In the genomic region with DNA sequence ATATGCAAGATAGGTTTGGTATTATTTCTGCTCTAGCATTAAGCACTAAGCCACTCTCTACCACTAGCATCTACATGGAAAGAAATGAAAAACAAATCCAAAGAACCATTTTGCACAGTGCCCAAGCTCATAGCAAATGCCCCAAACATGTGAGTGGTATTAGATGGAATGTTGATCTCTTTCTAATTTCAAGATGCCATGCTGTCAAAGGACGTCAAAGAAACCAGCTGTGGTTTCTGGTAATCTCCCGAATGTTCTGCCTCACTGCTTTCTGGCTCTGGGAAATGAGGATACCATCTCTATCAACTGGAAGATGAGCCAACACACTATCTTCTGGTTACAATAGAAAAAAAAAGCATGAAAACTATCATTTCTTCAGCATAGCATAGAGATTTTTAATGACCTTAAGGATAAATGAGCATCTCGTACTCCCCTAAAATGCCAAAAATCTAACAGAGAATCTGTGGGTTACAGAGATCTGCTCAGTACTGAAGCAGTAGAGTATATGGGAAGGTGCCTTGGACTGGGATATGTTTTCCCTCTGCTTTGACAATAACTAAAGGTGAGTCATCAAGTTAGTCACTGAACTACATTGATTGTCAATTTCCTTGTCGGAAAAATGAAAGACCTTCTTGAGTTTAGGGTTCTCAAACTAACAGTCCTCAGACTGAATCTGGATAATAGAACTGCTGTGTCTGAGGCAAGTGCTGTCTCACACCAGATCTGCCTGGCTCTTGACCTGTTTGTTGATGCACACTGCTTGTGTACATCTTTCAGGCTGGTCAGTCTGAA, we compare ENCODE assay signal across 18 cellular contexts.
DNase-seq lines count a peak whose midpoint lies in the region; FAIRE-seq and TF ChIP-seq lines count a peak whose summit lies in the region.
"Had no signal": no experiment of that assay in that cellular context is flagged by ENCODE, and none has a peak within 500 bp of the region (broad histone marks: within the 10 kb centered on the region; RNA-seq: fewer than 3 reads in every experiment).

No MANE protein-coding gene starts in this region.

- H3K4me1 ChIP-seq in neuronal stem cell (ENCODE audit: control insufficient read depth in 2 of 2, insufficient read depth in 1 of 2, low read depth in 1 of 2, low read length in 2 of 2) (peaks cover 1 to 2% of the 10 kb centered on the region in 2 donors), prostate gland (replicated peaks) (no peaks in the 10 kb centered on the region)

- H4K91ac ChIP-seq in neuronal stem cell (ENCODE audit: low read depth, low read length, poor library complexity) = no peak overlapping the region

- intact Hi-C loops in prostate gland (cut with DNase I) = no loop called here

- H2BK15ac ChIP-seq in neuronal stem cell (ENCODE audit: low read length) = no peak overlapping the region

- H3K4me3 ChIP-seq in brain microvascular endothelial cell (ENCODE audit: low read depth, low read length) (no peak overlapping the region), neuronal stem cell (ENCODE audit: low read length in 2 of 2) (no peak overlapping the region), prostate gland (no peak overlapping the region)
- H3K4me3 ChIP-seq: K562 had no signal

- H3K36me3 ChIP-seq in brain microvascular endothelial cell (replicated peaks) (no peaks in the 10 kb centered on the region), neuronal stem cell (replicated peaks in 1 of 2; ENCODE audit: control insufficient read depth in 2 of 2, insufficient read depth in 2 of 2, low read length in 2 of 2) (no peaks in the 10 kb centered on the region), prostate gland (no peaks in the 10 kb centered on the region)

- H3K27me3 ChIP-seq in brain microvascular endothelial cell (replicated peaks) (no peaks in the 10 kb centered on the region), neuronal stem cell (ENCODE audit: control insufficient read depth in 3 of 3, insufficient read depth in 3 of 3, low read depth in 1 of 3, low read length in 3 of 3) (no peaks in the 10 kb centered on the region), prostate gland (replicated peaks; ENCODE audit: insufficient read depth) (no peaks in the 10 kb centered on the region)

- FAIRE-seq in HTR-8/SVneo (lab: Jason Lieb, UNC) = no peak
- FAIRE-seq: H1, K562 had no signal

- in situ Hi-C loops in ACHN (cut with HindIII; ENCODE audit: low pct_ligation_motif_present, low pct_unique_long_range_greater_than_20kb, low sequenced_read_pairs) = no loop called here
- in situ Hi-C loops in brain microvascular endothelial cell (cut with HindIII; ENCODE audit: low pct_ligation_motif_present, low sequenced_read_pairs) = no loop called here

- no peak overlapping the region for H3K9ac ChIP-seq in neuronal stem cell (ENCODE audit: low read depth, low read length, poor library complexity)

- no peak overlapping the region for H4K8ac ChIP-seq in neuronal stem cell (ENCODE audit: low read depth, low read length)

- TF ChIP-seq CTCF in brain microvascular endothelial cell (IDR thresholded peaks at IDR 0.05; ENCODE audit: low read depth, low read length, missing control alignments) = no peak
- TF ChIP-seq CTCF in prostate gland (IDR thresholded peaks at IDR 0.05) = no peak

- H3K18ac ChIP-seq in neuronal stem cell (ENCODE audit: low read length) = no peak overlapping the region

- H3K4ac ChIP-seq in neuronal stem cell (ENCODE audit: low read length) = no peak overlapping the region

- H2BK5ac ChIP-seq in neuronal stem cell (ENCODE audit: low read length) = no peak overlapping the region

- no peak overlapping the region for H2BK12ac ChIP-seq in neuronal stem cell (ENCODE audit: low read length)

- H3K14ac ChIP-seq in neuronal stem cell (ENCODE audit: low read length) = no peak overlapping the region

- no peaks in the 10 kb centered on the region for H3K9me3 ChIP-seq in neuronal stem cell (replicated peaks in 1 of 2; ENCODE audit: control insufficient read depth in 2 of 2, insufficient read depth in 1 of 2, low read depth in 1 of 2, low read length in 2 of 2)
- H3K9me3 ChIP-seq in prostate gland = no peaks in the 10 kb centered on the region

- no peak overlapping the region for H2AFZ ChIP-seq in neuronal stem cell (ENCODE audit: low read length)

- TF ChIP-seq POLR2A in prostate gland (IDR thresholded peaks at IDR 0.05) = no peak

- H3K4me2 ChIP-seq in neuronal stem cell (ENCODE audit: insufficient read depth, low read length, poor library complexity, severe bottlenecking) = no peak overlapping the region

- H2AK5ac ChIP-seq in neuronal stem cell (ENCODE audit: low read depth, low read length) = no peak overlapping the region

- WGBS in neuronal stem cell (ENCODE audit: extremely low coverage in 2 of 2, insufficient read length in 2 of 2, insufficient replicate concordance in 1 of 2), 2 donors = no CpG with 5 or more reads among the region's 4 CpGs
- 88% methylated on average over 4 of the region's 4 CpGs for WGBS in prostate gland

- DNase-seq in ACHN (peak; percentile 55), HT1080 (ENCODE audit: low read depth) (peak; percentile 84), brain microvascular endothelial cell (peak; percentile 27), iris pigment epithelial cell (ENCODE audit: low read depth) (peak; percentile 49), neuronal stem cell (ENCODE audit: low spot score) (no peak), HTR-8/SVneo (ENCODE audit: insufficient read length, low spot score) (no peak), AG20443 (ENCODE audit: low spot score) (no peak), prostate gland (ENCODE audit: low spot score) (no peak)
- DNase-seq: activated CD4-positive, alpha-beta T cell treated with anti-CD3 and anti-CD28 coated beads, Interleukin-2, amount 10 ng/mL, durations not matched to agents 7 days and 5 days; activated naive CD8-positive, alpha-beta T cell treated with anti-CD3 and anti-CD28 coated beads for 36 hours; activated T-cell treated with anti-CD3 and anti-CD28 coated beads, Interleukin-2, amount 50 U/mL, for 24 hours; DMS 273 treated with DMSO at 0.1 percent for 48 hours; natural killer cell; NK-92 treated with Interleukin-12 subunit alpha and Interleukin-12 subunit beta, amount 100 ng/mL, for 24 hours; Right ventricle myocardium superior; T-helper 9 cell had no signal

- no peaks in the 10 kb centered on the region for H3K79me1 ChIP-seq in neuronal stem cell (ENCODE audit: low read depth, low read length)

- no peak overlapping the region for H2BK120ac ChIP-seq in neuronal stem cell (ENCODE audit: low read depth, low read length)

- peak overlapping the region; percentile 5 for H3K27ac ChIP-seq in brain microvascular endothelial cell
- H3K27ac ChIP-seq in neuronal stem cell (replicated peaks; ENCODE audit: low read length) = no peak overlapping the region
- H3K27ac ChIP-seq in prostate gland = no peak overlapping the region

- H3K23ac ChIP-seq in neuronal stem cell (ENCODE audit: low read depth, low read length, poor library complexity) = no peak overlapping the region

Comparison
In these comparisons a context has a peak if more than half of its experiments do, and no peak if none do; other contexts are left out.
1. DNase-seq: peak in ACHN (single experiment), HT1080 (single experiment), brain microvascular endothelial cell (single experiment) and iris pigment epithelial cell (single experiment); none in neuronal stem cell (single experiment), HTR-8/SVneo (single experiment), AG20443 (single experiment) and prostate gland (single experiment).